Comparison of ENCODE assay signal across 1 cellular context in the genomic region with DNA sequence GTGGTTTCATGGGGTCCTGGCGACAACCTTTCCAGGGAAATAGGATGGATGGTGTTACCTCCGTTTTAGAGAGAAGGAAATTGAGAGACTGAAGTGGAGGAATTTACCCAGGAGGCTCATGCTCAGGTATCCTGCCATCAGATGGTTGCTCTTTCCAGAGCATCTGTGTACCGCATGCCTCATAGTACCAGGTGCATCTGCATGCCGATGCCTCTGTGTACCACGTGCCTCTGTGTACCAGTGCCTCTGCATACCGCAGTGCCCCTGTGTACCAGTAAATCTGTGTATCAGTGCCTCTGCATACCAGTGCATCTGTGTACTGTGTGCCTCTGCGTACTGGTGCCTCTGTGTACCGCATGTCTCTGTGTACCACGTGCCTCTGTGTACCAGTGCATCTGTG.
A peak's percentile ranks its signal among the peaks of the same experiment; 100 is the strongest.
TF ChIP-seq lines count a peak whose summit lies in the region.

No MANE protein-coding gene starts in this region.

TF ChIP-seq in H1, 55 proteins besides CTCF, POLR2A, EP300 and RAD21:
- no peak for TF ChIP-seq SUZ12 (IDR thresholded peaks at IDR 0.05; ENCODE audit: low read length)
- TF ChIP-seq KDM1A (IDR thresholded peaks at IDR 0.05; ENCODE audit: borderline replicate concordance, low read length): peak; percentile 32; the same call in 1 of the 2 replicates
